In the genomic region with DNA sequence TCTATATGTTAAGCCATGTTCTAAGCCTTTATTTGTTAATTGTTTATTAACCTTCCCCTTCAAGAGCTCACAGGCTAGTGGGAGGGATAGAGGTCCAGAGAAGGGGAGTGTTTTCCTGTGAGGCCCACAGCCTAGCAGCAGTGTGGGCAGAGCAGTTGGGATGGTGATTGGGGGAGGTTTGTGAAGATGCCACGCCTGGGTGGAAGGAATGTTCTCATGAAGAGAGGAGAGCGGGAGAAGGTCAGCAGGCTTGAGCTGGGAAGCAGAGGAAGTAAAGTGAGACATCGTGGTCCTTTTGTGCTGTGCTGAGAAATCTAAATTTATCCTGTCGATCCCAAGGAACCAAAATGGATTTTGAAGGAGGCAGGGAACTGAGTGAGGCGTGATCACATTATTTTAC, we compare ENCODE assay signal across 12 cellular contexts.
DNase-seq lines count a peak whose midpoint lies in the region; ATAC-seq and TF ChIP-seq lines count a peak whose summit lies in the region.
"Had no signal": no experiment of that assay in that cellular context is flagged by ENCODE, and none has a peak within 500 bp of the region (broad histone marks: within the 10 kb centered on the region; RNA-seq: fewer than 3 reads in every experiment).

No MANE protein-coding gene starts in this region.

- TF ChIP-seq CTCF in cardiac fibroblast (IDR thresholded peaks at IDR 0.05; ENCODE audit: low read depth, low read length): no peak

- H3K4me3 Mint-ChIP-seq in memory B cell: no peak overlapping the region
- H3K4me3 Mint-ChIP-seq: activated T-helper 1 cell treated with anti-CD3 and anti-CD28 coated beads, Interleukin-12 subunit alpha, Interleukin-12 subunit beta, Interleukin-2, Interleukin-4 antibody, amounts not matched to agents 30 ng/mL and 10 ng/mL and 1 ng/mL, durations not matched to agents 14 hours and 24 hours and 36 hours had no signal

- peaks cover 12% of the 10 kb centered on the region for H3K4me1 Mint-ChIP-seq in memory B cell

- H3K27ac Mint-ChIP-seq in memory B cell: peak overlapping the region; percentile 85
- H3K27ac Mint-ChIP-seq: activated T-helper 1 cell treated with anti-CD3 and anti-CD28 coated beads, Interleukin-12 subunit alpha, Interleukin-12 subunit beta, Interleukin-2, Interleukin-4 antibody, amounts not matched to agents 30 ng/mL and 10 ng/mL and 1 ng/mL, durations not matched to agents 14 hours and 24 hours and 36 hours had no signal

- no peaks in the 10 kb centered on the region for H3K9me3 Mint-ChIP-seq in memory B cell
- H3K9me3 Mint-ChIP-seq: activated T-helper 1 cell treated with anti-CD3 and anti-CD28 coated beads, Interleukin-12 subunit alpha, Interleukin-12 subunit beta, Interleukin-2, Interleukin-4 antibody, amounts not matched to agents 30 ng/mL and 10 ng/mL and 1 ng/mL, durations not matched to agents 14 hours and 24 hours and 36 hours had no signal

- no peak for ATAC-seq in memory B cell (ENCODE audit: low read depth)

- peaks cover 37% of the 10 kb centered on the region for H3K36me3 Mint-ChIP-seq in memory B cell

- H3K27me3 Mint-ChIP-seq in memory B cell: no peaks in the 10 kb centered on the region

- no peak overlapping the region for H3K4me3 ChIP-seq in cardiac fibroblast (replicated peaks in 1 of 2; ENCODE audit: low read depth in 2 of 2, low read length in 2 of 2)
- H3K4me3 ChIP-seq: right lobe of liver, tibial artery had no signal

- DNase-seq in activated CD8-positive, alpha-beta memory T cell treated with anti-CD3 and anti-CD28 coated beads, Interleukin-2, amount 50 U/mL, for 48 hours: peak; percentile 6
- DNase-seq in activated CD8-positive, alpha-beta memory T cell treated with anti-CD3 and anti-CD28 coated beads, Interleukin-2, amount 50 U/mL, for 4 hours: no peak
- DNase-seq in cardiac fibroblast (ENCODE audit: low read depth in 2 of 2) (peak; percentile 76 to 90), memory B cell (ENCODE audit: low spot score in 2 of 2) (no peak), substantia nigra (lab: John Stamatoyannopoulos, UW) (no peak), NCI-H1092 (lab: John Stamatoyannopoulos, UW) (no peak), NCI-H748 treated with DMSO at 0.1 percent for 48 hours (lab: John Stamatoyannopoulos, UW) (no peak)
- DNase-seq in stimulated activated CD4-positive, alpha-beta T cell treated with anti-CD3 and anti-CD28 coated beads, Interleukin-4, amount 100 ng/mL, for 24 hours: no peak
- DNase-seq: NCI-H2029 treated with DMSO at 0.1 percent for 48 hours, right lobe of liver had no signal

- peak overlapping the region; percentile 46 for H3K27ac ChIP-seq in substantia nigra (ENCODE audit: low read depth, low read length, poor library complexity, severe bottlenecking)
- H3K27ac ChIP-seq: right lobe of liver, tibial artery had no signal

Comparison
In these comparisons a context has a peak if more than half of its experiments do, and no peak if none do; other contexts are left out.
1. DNase-seq: peak in activated CD8-positive, alpha-beta memory T cell treated with anti-CD3 and anti-CD28 coated beads, Interleukin-2, amount 50 U/mL, for 48 hours (single experiment) and cardiac fibroblast (2 of 2); none in activated CD8-positive, alpha-beta memory T cell treated with anti-CD3 and anti-CD28 coated beads, Interleukin-2, amount 50 U/mL, for 4 hours (single experiment), memory B cell (0 of 2), substantia nigra (0 of 49), stimulated activated CD4-positive, alpha-beta T cell treated with anti-CD3 and anti-CD28 coated beads, Interleukin-4, amount 100 ng/mL, for 24 hours (single experiment), NCI-H1092 (single experiment) and NCI-H748 treated with DMSO at 0.1 percent for 48 hours (single experiment).